8 cellular contexts compared by ENCODE assay signal in genomic region chr15:40927497-40928346, GRCh38. TPM values are rescaled to one million over a fixed set of nuclear protein-coding genes. Genes with fewer than 3 reads are reported as not detected.
DNase-seq lines count a peak whose midpoint lies in the region; ATAC-seq and TF ChIP-seq lines count a peak whose summit lies in the region.

No MANE protein-coding gene starts in this region.

- TF ChIP-seq EP300 in sigmoid colon (IDR thresholded peaks at IDR 0.05), result no peak

- H3K9me2 ChIP-seq in OCI-LY1 (ENCODE audit: low read depth, low read length), result no peaks in the 10 kb centered on the region

- no peak for TF ChIP-seq POLR2A in sigmoid colon (IDR thresholded peaks at IDR 0.05)

- H3K4me3 Mint-ChIP-seq in endothelial cell (ENCODE audit: unreplicated experiment), result peak overlapping the region; percentile 97

- no peaks in the 10 kb centered on the region for H4K20me1 ChIP-seq in OCI-LY1 (ENCODE audit: insufficient read depth, low read length)

- no peak overlapping the region for H3K27ac ChIP-seq in OCI-LY1 (ENCODE audit: low read depth, low read length, poor library complexity, severe bottlenecking)
- peak overlapping the region in 1 of 4 donors; percentile 23 for H3K27ac ChIP-seq in sigmoid colon

- TF ChIP-seq CTCF in OCI-LY1 (IDR thresholded peaks at IDR 0.05; ENCODE audit: low read length), result no peak
- no peak for TF ChIP-seq CTCF in endothelial cell (IDR thresholded peaks at IDR 0.05; ENCODE audit: unreplicated experiment)
- TF ChIP-seq CTCF in sigmoid colon (IDR thresholded peaks at IDR 0.05), result no peak

- DNase-seq in NCI-H1092 treated with DMSO at 0.1 percent for 48 hours (lab: John Stamatoyannopoulos, UW) (peak; percentile 40), NCI-H1092 (lab: John Stamatoyannopoulos, UW) (no peak), endothelial cell (ENCODE audit: low spot score) (no peak), sigmoid colon (no peak), GM19240 (ENCODE audit: insufficient read length, low spot score) (no peak), epidermal melanocyte (ENCODE audit: insufficient read length, low spot score) (no peak)

- H3K9me3 ChIP-seq in OCI-LY1 (ENCODE audit: low read length) (no peaks in the 10 kb centered on the region), sigmoid colon (no peaks in the 10 kb centered on the region)

- no peak overlapping the region for H3K9ac ChIP-seq in OCI-LY1 (ENCODE audit: low read length)

- no peak overlapping the region for H2AFZ ChIP-seq in OCI-LY1 (ENCODE audit: low read length)

- peaks cover 10% of the 10 kb centered on the region for H3K27me3 ChIP-seq in OCI-LY1 (ENCODE audit: insufficient read depth, low read length)
- peaks cover 66 to 77% (median 76%) of the 10 kb centered on the region in 3 donors for H3K27me3 ChIP-seq in sigmoid colon

- H3K27ac Mint-ChIP-seq in endothelial cell (ENCODE audit: unreplicated experiment), result peak overlapping the region; percentile 49

- WGBS in sigmoid colon, 2 donors, result 1 to 4% methylated on average over 64 of the region's 64 CpGs

- H3K4me2 ChIP-seq in OCI-LY1 (ENCODE audit: low read length), result peak overlapping the region; percentile 88

- ATAC-seq in GM19035 (IDR thresholded peaks at IDR 0.05; ENCODE audit: unreplicated experiment), result no peak

- H3K9me3 Mint-ChIP-seq in endothelial cell (ENCODE audit: unreplicated experiment), result no peaks in the 10 kb centered on the region

- peak overlapping the region; percentile 62 for H3K4me3 ChIP-seq in OCI-LY1 (ENCODE audit: low read depth, low read length, poor library complexity, severe bottlenecking)
- peak overlapping the region in 3 of 4 donors; percentile 46 to 52 (median 51) for H3K4me3 ChIP-seq in sigmoid colon

- intact Hi-C loops in sigmoid colon (cut with DNase I), result no loop called here

- no peaks in the 10 kb centered on the region for H3K79me2 ChIP-seq in OCI-LY1 (ENCODE audit: insufficient read depth, low read length)

- H3K4me1 Mint-ChIP-seq in endothelial cell (ENCODE audit: unreplicated experiment), result peaks cover 55% of the 10 kb centered on the region

- H3K36me3 ChIP-seq in OCI-LY1 (ENCODE audit: insufficient read depth, low read length) (no peaks in the 10 kb centered on the region), sigmoid colon (no peaks in the 10 kb centered on the region)

- H3F3A ChIP-seq in OCI-LY1 (ENCODE audit: insufficient read depth, low read length), result no peaks in the 10 kb centered on the region

- peaks cover 37% of the 10 kb centered on the region for H3K27me3 Mint-ChIP-seq in endothelial cell (ENCODE audit: unreplicated experiment)

- H3K36me3 Mint-ChIP-seq in endothelial cell (ENCODE audit: low read depth, unreplicated experiment), result peaks cover 49% of the 10 kb centered on the region

- peaks cover 41% of the 10 kb centered on the region for H3K4me1 ChIP-seq in OCI-LY1 (ENCODE audit: insufficient read depth, low read length, severe bottlenecking)
- peaks cover 0 to 58% (median 56%) of the 10 kb centered on the region in 4 donors for H3K4me1 ChIP-seq in sigmoid colon

RNA-seq across cellular contexts. Expression of gene DLL4, which starts 1.4 kb away (rescaled TPM):
- total RNA-seq in endothelial cell (ENCODE audit: unreplicated experiment) (257 TPM), sigmoid colon (1 to 10 TPM; 3.5 to 5.4 (median 4.6) TPM)
- 10 to 100 TPM in 1 of 3 donors, 1 to 10 TPM in 2; 1.6 to 12.2 (median 3.6) TPM for polyA plus RNA-seq in sigmoid colon

RNA-seq across cellular contexts. Expression of gene CHAC1, which starts 25.5 kb away (rescaled TPM):
- 16.4 TPM for total RNA-seq in endothelial cell (ENCODE audit: unreplicated experiment)
- total RNA-seq in sigmoid colon, result 1 to 10 TPM in 3 of 4 donors, under 1 TPM in 1; 0.66 to 3.1 (median 2.4) TPM
- 10 to 100 TPM in 1 of 3 donors, 1 to 10 TPM in 2; 3.0 to 31.4 (median 8.3) TPM for polyA plus RNA-seq in sigmoid colon

RNA-seq across cellular contexts. Expression of gene VPS18, which starts 33.5 kb away (rescaled TPM):
- total RNA-seq in endothelial cell (ENCODE audit: unreplicated experiment) (39.2 TPM), sigmoid colon (10 to 100 TPM; 17.4 to 19.6 (median 19.0) TPM)
- 10 to 100 TPM in 1 of 3 donors, 1 to 10 TPM in 2; 4.8 to 15.1 (median 6.7) TPM for polyA plus RNA-seq in sigmoid colon

RNA-seq across cellular contexts. Expression of gene RHOV, which starts 53.7 kb away (rescaled TPM):
- 1.4 TPM for total RNA-seq in endothelial cell (ENCODE audit: unreplicated experiment)
- total RNA-seq in sigmoid colon, result not detected
- polyA plus RNA-seq in sigmoid colon, result 1 to 10 TPM; 4.8 to 8.1 (median 5.2) TPM

Comparison
In these comparisons a context has a peak if more than half of its experiments do, and no peak if none do; other contexts are left out.
1. RNA of gene DLL4, which starts 1.4 kb away (total RNA-seq): 257 TPM in endothelial cell (single experiment); 3.5 to 5.4 TPM in sigmoid colon; every median in the first group is over 10 times any median in the second.